In the genomic region with DNA sequence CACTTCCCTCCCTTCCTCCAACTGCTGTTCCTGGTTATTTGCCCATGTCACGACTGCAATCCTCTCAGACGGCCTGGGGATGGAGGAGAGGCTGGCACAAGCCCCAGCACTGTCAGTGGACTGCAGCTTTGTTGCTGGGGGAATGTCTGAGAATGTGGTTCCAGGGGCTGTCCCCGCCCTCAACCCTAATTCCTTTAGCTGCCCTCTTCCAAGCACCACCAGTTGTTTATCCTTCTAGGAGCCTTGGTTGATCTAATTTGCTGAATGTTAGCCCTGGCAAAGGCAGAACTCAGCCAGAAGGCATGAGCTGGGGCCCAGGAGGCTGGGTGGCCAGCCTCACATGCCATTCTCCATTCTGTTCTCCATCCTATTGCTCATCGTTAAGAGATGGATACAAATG, we compare ENCODE assay signal across 20 cellular contexts. TPM values are rescaled to one million over a fixed set of nuclear protein-coding genes. Genes with fewer than 3 reads are reported as not detected.
A peak's percentile ranks its signal among the peaks of the same experiment; 100 is the strongest.
DNase-seq lines count a peak whose midpoint lies in the region; ATAC-seq and TF ChIP-seq lines count a peak whose summit lies in the region.
"Had no signal": no experiment of that assay in that cellular context is flagged by ENCODE, and none has a peak within 500 bp of the region (broad histone marks: within the 10 kb centered on the region; RNA-seq: fewer than 3 reads in every experiment).

No MANE protein-coding gene starts in this region.

- intact Hi-C loops in stomach (cut with DNase I; ENCODE audit: low total_unique reads) (no loop called here), gastrocnemius medialis (cut with DNase I; ENCODE audit: low total_unique reads) (no loop called here)

- H3K36me3 ChIP-seq in adipocyte (ENCODE audit: control insufficient read depth, insufficient read depth, low read length, severe bottlenecking) (no peaks in the 10 kb centered on the region), stomach (peaks cover 0 to 10% (median 6%) of the 10 kb centered on the region in 4 donors), gastrocnemius medialis (no peaks in the 10 kb centered on the region)
- H3K36me3 ChIP-seq: vagina had no signal

- TF ChIP-seq POLR2A in stomach (IDR thresholded peaks at IDR 0.05) (no peak), gastrocnemius medialis (IDR thresholded peaks at IDR 0.05) (no peak)

- H3K27ac ChIP-seq in stomach = peak overlapping the region in 4 of 5 donors; percentile 31 to 86 (median 70)
- no peak overlapping the region for H3K27ac ChIP-seq in gastrocnemius medialis
- H3K27ac ChIP-seq: foreskin keratinocyte, SJCRH30, vagina had no signal

- in situ Hi-C loops in G401 (cut with HindIII; ENCODE audit: low sequenced_read_pairs) = no loop called here
- in situ Hi-C loops in gastrocnemius medialis (cut with MboI; ENCODE audit: low sequenced_read_pairs in 4 of 4) = no loop called here

- ATAC-seq in HG02763 (IDR thresholded peaks at IDR 0.05; ENCODE audit: unreplicated experiment) = no peak
- no peak for ATAC-seq in gastrocnemius medialis
- ATAC-seq: foreskin keratinocyte had no signal

- H3K4me3 ChIP-seq in adipocyte (ENCODE audit: low read length) (no peak overlapping the region), stomach (no peak overlapping the region), gastrocnemius medialis (no peak overlapping the region)
- H3K4me3 ChIP-seq: SJCRH30, vagina had no signal

- no peak overlapping the region for H3K9ac ChIP-seq in adipocyte (ENCODE audit: low read length)

- H3K4me1 ChIP-seq in adipocyte (ENCODE audit: control insufficient read depth, insufficient read depth, low read length) (peaks cover 9% of the 10 kb centered on the region), stomach (peaks cover 13 to 67% (median 30%) of the 10 kb centered on the region in 4 donors), gastrocnemius medialis (peaks cover 0 to 6% of the 10 kb centered on the region in 2 donors)
- H3K4me1 ChIP-seq: foreskin keratinocyte, SJCRH30, vagina had no signal

- whole genome bisulfite sequencing in stomach, 5 donors = 43 to 69% (median 66%) methylated on average over 4 of the region's 4 CpGs

- H3K27me3 ChIP-seq in adipocyte (replicated peaks; ENCODE audit: control insufficient read depth, insufficient read depth, low read length) (no peaks in the 10 kb centered on the region), stomach (no peaks in the 10 kb centered on the region), gastrocnemius medialis (no peaks in the 10 kb centered on the region)
- H3K27me3 ChIP-seq: foreskin keratinocyte, SJCRH30, vagina had no signal

- TF ChIP-seq EP300 in stomach (IDR thresholded peaks at IDR 0.05) = no peak

- TF ChIP-seq CTCF in stomach (IDR thresholded peaks at IDR 0.05) = no peak
- no peak for TF ChIP-seq CTCF in gastrocnemius medialis (IDR thresholded peaks at IDR 0.05 in 4 of 5, conservative IDR thresholded peaks at IDR 0.05 in 1 of 5)

- H3K9me3 ChIP-seq in adipocyte (ENCODE audit: control insufficient read depth, low read length) (no peaks in the 10 kb centered on the region), stomach (no peaks in the 10 kb centered on the region), gastrocnemius medialis (no peaks in the 10 kb centered on the region)
- H3K9me3 ChIP-seq: SJCRH30, vagina had no signal

- peak; percentile 37 for DNase-seq in G401 (ENCODE audit: low spot score)
- DNase-seq in adipocyte (ENCODE audit: low read depth) = peak; percentile 51
- DNase-seq in mucosa of gallbladder (ENCODE audit: low spot score) = peak; percentile 33
- no peak for DNase-seq in stomach
- no peak for DNase-seq in DMS114 treated with DMSO at 0.1 percent for 48 hours (lab: John Stamatoyannopoulos, UW; ENCODE audit: unreplicated experiment)
- no peak for DNase-seq in gastrocnemius medialis
- DNase-seq: activated CD4-positive, alpha-beta T cell treated with anti-CD3 and anti-CD28 coated beads for 4 hours; activated CD8-positive, alpha-beta memory T cell treated with anti-CD3 and anti-CD28 coated beads, Interleukin-2, amount 50 U/mL, for 48 hours; activated gamma-delta T cell treated with Interleukin-2 at 50 U/mL for 16 hours; amniotic stem cell; foreskin keratinocyte; mesendoderm; NCI-H1092 treated with DMSO at 0.1 percent for 48 hours; NCI-H69; OCI-M1; retina; SJCRH30; T1000 had no signal

RNA-seq across cellular contexts. Expression of a gene that starts 51.6 kb away (rescaled TPM):
- 0.17 and 0.55 TPM in 2 replicates for total RNA-seq in G401 (2014; rRNA removed; shearing (Covaris generic))
- total RNA-seq in mucosa of gallbladder (22.1 TPM), stomach (10 to 100 TPM in 3 of 5 donors, 1 to 10 TPM in 2; 1.2 to 42.8 (median 13.3) TPM), gastrocnemius medialis (under 1 TPM; 0.39 to 0.97 (median 0.76) TPM)
- 1 to 10 TPM; 3.3 to 4.1 (median 3.4) TPM for polyA plus RNA-seq in stomach

Comparison
In these comparisons a context has a peak if more than half of its experiments do, and no peak if none do; other contexts are left out.
1. DNase-seq: peak in G401 (single experiment), adipocyte (single experiment) and mucosa of gallbladder (single experiment); none in stomach (single experiment), DMS114 treated with DMSO at 0.1 percent for 48 hours (single experiment) and gastrocnemius medialis (0 of 2).
2. H3K27ac ChIP-seq: peak in stomach (4 of 5); none in gastrocnemius medialis (0 of 4).